8 cellular contexts compared by ENCODE assay signal in the genomic region with DNA sequence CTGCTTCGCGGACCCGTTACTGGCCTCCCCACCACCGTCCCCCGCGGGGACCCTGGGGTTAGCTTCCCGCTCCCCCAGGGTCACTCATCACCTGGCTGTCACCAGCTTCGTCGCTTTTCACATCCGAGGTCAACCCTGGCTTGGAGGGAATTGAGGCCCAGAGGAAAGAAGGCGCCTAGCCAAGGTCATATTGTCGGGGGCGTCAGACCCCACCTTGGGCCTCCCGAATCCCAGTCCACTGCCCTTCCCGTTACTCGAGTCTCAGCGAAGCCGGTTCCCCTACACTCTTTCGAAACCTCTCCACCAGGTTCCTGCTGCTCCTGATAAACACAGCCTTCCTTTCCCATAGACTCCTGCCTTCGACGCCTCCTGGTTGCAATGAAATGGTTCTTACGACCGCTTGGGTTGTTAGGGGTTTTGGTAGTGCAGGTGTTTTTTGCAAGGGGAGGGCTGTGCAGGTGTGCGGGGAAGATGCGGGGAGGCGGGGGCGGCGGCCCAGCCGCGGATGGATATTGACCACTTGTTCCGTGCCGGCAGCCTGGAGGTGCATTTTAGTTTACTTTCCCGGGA. TPM values are rescaled to one million over a fixed set of nuclear protein-coding genes. Genes with fewer than 3 reads are reported as not detected.
A peak's percentile ranks its signal among the peaks of the same experiment; 100 is the strongest.
DNase-seq lines count a peak whose midpoint lies in the region; ATAC-seq and TF ChIP-seq lines count a peak whose summit lies in the region.

No MANE protein-coding gene starts in this region.

- H2AFZ ChIP-seq in DND-41 (ENCODE audit: low read depth, low read length): peak overlapping the region; percentile 96

- peak overlapping the region; percentile 83 for H3K4me2 ChIP-seq in DND-41 (ENCODE audit: insufficient read depth, low read length)

- CTCF ChIA-PET in activated CD8-positive, alpha-beta T cell treated with anti-CD3 and anti-CD28 coated beads for 36 hours (lab: Charles Lee): no interaction called here

- no peak for DNase-seq in DND-41
- DNase-seq in activated CD8-positive, alpha-beta T cell treated with anti-CD3 and anti-CD28 coated beads for 36 hours: no peak
- DNase-seq in right atrium auricular region (ENCODE audit: low spot score): no peak
- no peak for DNase-seq in gastrocnemius medialis
- DNase-seq in GM19238 (ENCODE audit: insufficient read length, low spot score): no peak
- DNase-seq in activated CD4-positive, alpha-beta T cell treated with anti-CD3 and anti-CD28 coated beads for 1 hour: no peak
- no peak for DNase-seq in NCI-H187 (lab: John Stamatoyannopoulos, UW)

- TF ChIP-seq CTCF in DND-41 (IDR thresholded peaks at IDR 0.05; ENCODE audit: borderline replicate concordance, extremely low read depth, low read length, poor library complexity, severe bottlenecking) (no peak), right atrium auricular region (IDR thresholded peaks at IDR 0.05) (no peak), gastrocnemius medialis (IDR thresholded peaks at IDR 0.05 in 4 of 5, conservative IDR thresholded peaks at IDR 0.05 in 1 of 5) (no peak)
- no peak for TF ChIP-seq CTCF in activated CD8-positive, alpha-beta T cell treated with anti-CD3 and anti-CD28 coated beads for 36 hours (IDR thresholded peaks at IDR 0.05)

- ATAC-seq in DND-41 (ENCODE audit: insufficient read depth, low read depth) (no peak), HG03175 (IDR thresholded peaks at IDR 0.05; ENCODE audit: unreplicated experiment) (peak; percentile 1), gastrocnemius medialis (peak; percentile 22 to 25)
- no peak for ATAC-seq in activated CD8-positive, alpha-beta T cell treated with anti-CD3 and anti-CD28 coated beads for 36 hours

- no peaks in the 10 kb centered on the region for H3K9me3 Mint-ChIP-seq in activated CD8-positive, alpha-beta T cell treated with anti-CD3 and anti-CD28 coated beads for 36 hours

- H3K27ac Mint-ChIP-seq in activated CD8-positive, alpha-beta T cell treated with anti-CD3 and anti-CD28 coated beads for 36 hours: peak overlapping the region; percentile 81

- H3K9me3 ChIP-seq in DND-41 (ENCODE audit: insufficient read depth, low read length, severe bottlenecking): no peaks in the 10 kb centered on the region
- H3K9me3 ChIP-seq in right atrium auricular region: no peaks in the 10 kb centered on the region
- no peaks in the 10 kb centered on the region for H3K9me3 ChIP-seq in gastrocnemius medialis

- peak overlapping the region; percentile 89 for H3K9ac ChIP-seq in DND-41 (ENCODE audit: low read depth, low read length)

- POLR2A ChIA-PET in activated CD8-positive, alpha-beta T cell treated with anti-CD3 and anti-CD28 coated beads for 36 hours (lab: Charles Lee): interaction anchor here (0.8 to 1.7 kb wide), 5 partner anchors 20 to 100 kb away, joined by 3 to 6 read pairs (median 4); a partner anchor contains a TSS

- H3K4me3 ChIP-seq in DND-41 (ENCODE audit: low read depth in 1 of 2, low read length in 2 of 2): peak overlapping the region; percentile 98
- peak overlapping the region; percentile 73 to 79 for H3K4me3 ChIP-seq in right atrium auricular region
- H3K4me3 ChIP-seq in gastrocnemius medialis: peak overlapping the region; percentile 69 to 84 (median 80)

- no peaks in the 10 kb centered on the region for H3K36me3 Mint-ChIP-seq in activated CD8-positive, alpha-beta T cell treated with anti-CD3 and anti-CD28 coated beads for 36 hours (ENCODE audit: low read depth)

- H3K27me3 ChIP-seq in DND-41 (ENCODE audit: insufficient read depth, low read length, poor library complexity) (no peaks in the 10 kb centered on the region), right atrium auricular region (no peaks in the 10 kb centered on the region), gastrocnemius medialis (no peaks in the 10 kb centered on the region)

- H3K36me3 ChIP-seq in DND-41 (ENCODE audit: insufficient read depth, low read length) (peaks cover 15% of the 10 kb centered on the region), right atrium auricular region (no peaks in the 10 kb centered on the region), gastrocnemius medialis (no peaks in the 10 kb centered on the region)

- H3K4me3 Mint-ChIP-seq in activated CD8-positive, alpha-beta T cell treated with anti-CD3 and anti-CD28 coated beads for 36 hours: peak overlapping the region; percentile 79

- peaks cover 29% of the 10 kb centered on the region for H3K4me1 Mint-ChIP-seq in activated CD8-positive, alpha-beta T cell treated with anti-CD3 and anti-CD28 coated beads for 36 hours (ENCODE audit: low read depth)

- peaks cover 56% of the 10 kb centered on the region for H3K79me2 ChIP-seq in DND-41 (ENCODE audit: insufficient read depth, low read length)

- peaks cover 32% of the 10 kb centered on the region for H3K4me1 ChIP-seq in DND-41 (ENCODE audit: insufficient read depth, low read length)
- H3K4me1 ChIP-seq in right atrium auricular region: peaks cover 0 to 45% of the 10 kb centered on the region in 2 donors
- peaks cover 28% of the 10 kb centered on the region in 2 donors for H3K4me1 ChIP-seq in gastrocnemius medialis

- TF ChIP-seq POLR2A in gastrocnemius medialis (IDR thresholded peaks at IDR 0.05): no peak

- peaks cover 17% of the 10 kb centered on the region; the same call in 1 of the 2 replicates for H4K20me1 ChIP-seq in DND-41 (ENCODE audit: insufficient read depth, low read length)

- in situ Hi-C loops in gastrocnemius medialis (cut with MboI; ENCODE audit: low sequenced_read_pairs in 4 of 4): no loop called here

- peak overlapping the region; percentile 93 for H3K27ac ChIP-seq in DND-41 (ENCODE audit: low read length)
- H3K27ac ChIP-seq in right atrium auricular region: peak overlapping the region; percentile 85 to 88
- peak overlapping the region; percentile 78 to 88 (median 84) for H3K27ac ChIP-seq in gastrocnemius medialis

- intact Hi-C loops in activated CD8-positive, alpha-beta T cell treated with anti-CD3 and anti-CD28 coated beads for 36 hours (cut with micrococcal nuclease): no loop called here
- intact Hi-C loops in gastrocnemius medialis (cut with DNase I; ENCODE audit: low total_unique reads): no loop called here

- H3K27me3 Mint-ChIP-seq in activated CD8-positive, alpha-beta T cell treated with anti-CD3 and anti-CD28 coated beads for 36 hours: no peaks in the 10 kb centered on the region

RNA-seq across cellular contexts. Expression of a gene that starts 0.6 kb away (rescaled TPM):
- 10 to 100 TPM; 18.5 to 20.5 TPM for total RNA-seq in activated CD8-positive, alpha-beta T cell treated with anti-CD3 and anti-CD28 coated beads for 36 hours
- 10 to 100 TPM; 15.4 to 25.5 TPM for total RNA-seq in right atrium auricular region
- 10 to 100 TPM in 1 of 4 donors, 1 to 10 TPM in 3; 4.9 to 11.4 (median 6.5) TPM for total RNA-seq in gastrocnemius medialis

RNA-seq across cellular contexts. Expression of a gene that starts 22.5 kb away (rescaled TPM):
- 1 to 10 TPM in 1 of 2 experiments, under 1 TPM in 1; 0.61 to 2.1 TPM for total RNA-seq in activated CD8-positive, alpha-beta T cell treated with anti-CD3 and anti-CD28 coated beads for 36 hours
- total RNA-seq in right atrium auricular region: 1 to 10 TPM in 1 of 2 donors, under 1 TPM in 1; 0.90 to 1.7 TPM
- 1 to 10 TPM in 1 of 4 donors, under 1 TPM in 3; 0.25 to 1.5 (median 0.45) TPM for total RNA-seq in gastrocnemius medialis

RNA-seq across cellular contexts. Expression of a gene that starts 35.0 kb away (rescaled TPM):
- 100 to 1,000 TPM; 436 to 497 TPM for total RNA-seq in activated CD8-positive, alpha-beta T cell treated with anti-CD3 and anti-CD28 coated beads for 36 hours
- total RNA-seq in right atrium auricular region (1,000 to 10,000 TPM in 1 of 2 donors, 100 to 1,000 TPM in 1; 830 to 1,057 TPM), gastrocnemius medialis (1,000 to 10,000 TPM in 2 of 4 donors, 100 to 1,000 TPM in 2; 812 to 1,326 (median 983) TPM)

RNA-seq across cellular contexts. Expression of a gene that starts 46.8 kb away (rescaled TPM):
- total RNA-seq in activated CD8-positive, alpha-beta T cell treated with anti-CD3 and anti-CD28 coated beads for 36 hours: 10 to 100 TPM; 70.1 to 73.9 TPM
- 10 to 100 TPM; 55.9 to 57.1 TPM for total RNA-seq in right atrium auricular region
- 10 to 100 TPM; 48.0 to 70.3 (median 59.5) TPM for total RNA-seq in gastrocnemius medialis

Comparison
In these comparisons a context has a peak if more than half of its experiments do, and no peak if none do; other contexts are left out.
1. ATAC-seq: peak in HG03175 (single experiment) and gastrocnemius medialis (2 of 2); none in DND-41 (single experiment) and activated CD8-positive, alpha-beta T cell treated with anti-CD3 and anti-CD28 coated beads for 36 hours (single experiment).
2. Peak in every context shown above with its lines, with median percentiles within 50 percentile points of each other: H3K27ac ChIP-seq and H3K4me3 ChIP-seq.